26 cellular contexts compared by ENCODE assay signal in the genomic region with DNA sequence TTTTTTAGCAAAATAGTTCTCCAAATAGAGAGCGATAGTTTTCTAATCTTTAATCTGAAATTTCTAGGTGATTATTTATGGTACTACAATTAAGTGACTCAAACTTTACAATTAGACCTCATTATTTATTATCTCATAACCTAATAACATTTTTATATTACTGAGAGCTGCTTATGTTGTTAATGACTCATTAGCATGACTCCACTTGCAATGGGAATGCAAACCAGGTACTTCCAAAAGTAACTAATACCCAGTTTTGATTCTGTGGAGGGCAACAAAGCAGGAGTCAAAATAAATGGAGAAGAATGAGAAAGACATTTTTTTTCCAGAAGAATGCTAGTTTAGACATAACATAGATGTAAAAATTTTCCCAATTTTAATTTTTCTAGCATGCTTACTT.
"Had no signal": no experiment of that assay in that cellular context is flagged by ENCODE, and none has a peak within 500 bp of the region (broad histone marks: within the 10 kb centered on the region; RNA-seq: fewer than 3 reads in every experiment).

No MANE protein-coding gene starts in this region.

- H3K9me3 ChIP-seq: ovary, psoas muscle, right lobe of liver, sigmoid colon, thoracic aorta, thyroid gland, tibial nerve, upper lobe of left lung, vagina had no signal

- H3K27ac ChIP-seq: neural progenitor cell, ovary, parathyroid adenoma, psoas muscle, right lobe of liver, sigmoid colon, thoracic aorta, thyroid gland, tibial nerve, upper lobe of left lung, vagina had no signal

- DNase-seq: naive thymus-derived CD4-positive, alpha-beta T cell; natural killer cell; occipital lobe; ovary; posterior cingulate gyrus; psoas muscle; right cardiac atrium; right lobe of liver; sigmoid colon; small intestine; stimulated activated CD4-positive, alpha-beta T cell treated with anti-CD3 and anti-CD28 coated beads, Interleukin-12 subunit alpha, Interleukin-12 subunit beta, amount 100 ng/mL, for 4 hours; stimulated activated CD4-positive, alpha-beta T cell treated with anti-CD3 and anti-CD28 coated beads, Interleukin-1b, Interleukin-23, amount 100 ng/mL, for 48 hours; stimulated activated CD4-positive, alpha-beta T cell treated with anti-CD3 and anti-CD28 coated beads, Interleukin-4, amount 100 ng/mL, for 1 hour; stimulated activated CD4-positive, alpha-beta T cell treated with anti-CD3 and anti-CD28 coated beads, Interleukin-4, amount 100 ng/mL, for 4 hours; stimulated activated CD8-positive, alpha-beta memory T cell treated with anti-CD3 and anti-CD28 coated beads, Interleukin-4, amount 100 ng/mL, for 48 hours; stimulated activated naive CD4-positive, alpha-beta T cell; stimulated activated naive CD8-positive, alpha-beta T cell treated with anti-CD3 and anti-CD28 coated beads, Interleukin-15, amount 100 ng/mL, for 72 hours; stimulated activated naive CD8-positive, alpha-beta T cell treated with anti-CD3 and anti-CD28 coated beads, Interleukin-15, Interleukin-2, amounts not matched to agents 100 U/mL and 50 U/mL, for 24 hours; thyroid gland; trophoblast cell; upper lobe of left lung had no signal

- H3K4me1 ChIP-seq: neural progenitor cell, parathyroid adenoma, psoas muscle, right lobe of liver, sigmoid colon, thyroid gland, tibial nerve, upper lobe of left lung, vagina had no signal

- H3K4me2 ChIP-seq: neural progenitor cell had no signal

- H3K36me3 ChIP-seq: neural progenitor cell, ovary, right lobe of liver, sigmoid colon, thoracic aorta, thyroid gland, tibial nerve, upper lobe of left lung, vagina had no signal

- H2AFZ ChIP-seq: neural progenitor cell, parathyroid adenoma had no signal

- H3K4me3 ChIP-seq: neural progenitor cell, ovary, psoas muscle, right lobe of liver, sigmoid colon, thoracic aorta, thyroid gland, tibial nerve, upper lobe of left lung, vagina had no signal

- H3K79me2 ChIP-seq: parathyroid adenoma had no signal

- H3K9ac ChIP-seq: neural progenitor cell, parathyroid adenoma had no signal

- H3K27me3 ChIP-seq: neural progenitor cell, ovary, right lobe of liver, sigmoid colon, thyroid gland, tibial nerve, upper lobe of left lung, vagina had no signal
